ENCODE assay signal across 8 cellular contexts in genomic region chr1:202539583-202539982, GRCh38.
DNase-seq lines count a peak whose midpoint lies in the region; ATAC-seq, FAIRE-seq and TF ChIP-seq lines count a peak whose summit lies in the region.
"Not testable (repeated sequence)": the region's sequence is repeated elsewhere in the genome, so short reads cannot be mapped to it uniquely, and the experiment has no call there.

No MANE protein-coding gene starts in this region.

- dilution Hi-C loops in keratinocyte (cut with MboI; ENCODE audit: extremely low pct_ligation_motif_present, low sequenced_read_pairs), result not testable (repeated sequence)

- not testable (repeated sequence) for H3K9me3 ChIP-seq in AG04450 (ENCODE audit: control insufficient read depth, insufficient read depth, low read length); SJSA1 (replicated peaks); fibroblast of lung (ENCODE audit: control insufficient read depth, insufficient read depth, low read depth, low read length); keratinocyte (ENCODE audit: control insufficient read depth, low read depth, low read length); muscle layer of colon (ENCODE audit: low read length); gastrocnemius medialis; transverse colon

- H3K9me1 ChIP-seq in keratinocyte (ENCODE audit: control insufficient read depth, extremely low read depth, insufficient read depth, low read length), result not testable (repeated sequence)

- peak overlapping the region; percentile 94 for H3K4me2 ChIP-seq in fibroblast of lung (ENCODE audit: extremely low read depth, insufficient read depth, low read length)
- peak overlapping the region; percentile 98 for H3K4me2 ChIP-seq in keratinocyte (ENCODE audit: control insufficient read depth, extremely low read depth, insufficient read depth, low read depth, low read length)

- peak overlapping the region; percentile 70 for H3K4me3 Mint-ChIP-seq in chondrocyte (ENCODE audit: unreplicated experiment)

- H3K27ac Mint-ChIP-seq in chondrocyte (ENCODE audit: unreplicated experiment), result peak overlapping the region; percentile 89

- H4K20me1 ChIP-seq in fibroblast of lung (ENCODE audit: control insufficient read depth, extremely low read depth, insufficient read depth, low read length); keratinocyte (ENCODE audit: control insufficient read depth, extremely low read depth, insufficient read depth, low read length): not testable (repeated sequence)

- 48 to 51% methylated on average over 2 to 5 of the region's 5 CpGs for whole genome bisulfite sequencing in transverse colon (ENCODE audit: low coverage in 1 of 2), 2 donors

- intact Hi-C loops in gastrocnemius medialis (cut with DNase I; ENCODE audit: low total_unique reads); transverse colon (cut with DNase I; ENCODE audit: low total_unique reads): not testable (repeated sequence)

- peaks cover 46% of the 10 kb centered on the region for H3K4me1 Mint-ChIP-seq in chondrocyte (ENCODE audit: low read depth)

- not testable (repeated sequence) for ATAC-seq in gastrocnemius medialis

- not testable (repeated sequence) for H3K79me2 ChIP-seq in fibroblast of lung (ENCODE audit: control insufficient read depth, insufficient read depth, low read length); keratinocyte (ENCODE audit: control insufficient read depth, insufficient read depth, low read length)

- POLR2A ChIA-PET in AG04450 (lab: Yijun Ruan, JAX), result interaction anchor here (1.0 to 1.7 kb wide), 2 partner anchors 34 to 38 kb away, joined by 3 to 7 read pairs; no protein-coding TSS in a partner anchor

- H3K27ac ChIP-seq in AG04450 (ENCODE audit: low read depth, low read length), result peak overlapping the region; percentile 80
- H3K27ac ChIP-seq in SJSA1, result peak overlapping the region; percentile 75
- peak overlapping the region; percentile 84 for H3K27ac ChIP-seq in fibroblast of lung (ENCODE audit: insufficient read depth, low read length)
- H3K27ac ChIP-seq in keratinocyte (ENCODE audit: control insufficient read depth, insufficient read depth, low read length), result peak overlapping the region; percentile 59
- peak overlapping the region; percentile 85 for H3K27ac ChIP-seq in muscle layer of colon (ENCODE audit: low read depth, low read length)
- H3K27ac ChIP-seq in gastrocnemius medialis, result peak overlapping the region; percentile 62 to 75 (median 67)
- H3K27ac ChIP-seq in transverse colon, result peak overlapping the region; percentile 81 to 88 (median 86)

- peak overlapping the region; percentile 64 for H3K4me3 ChIP-seq in AG04450 (ENCODE audit: low read depth, low read length)
- H3K4me3 ChIP-seq in SJSA1, result peak overlapping the region; percentile 31
- peak overlapping the region; percentile 54 to 60 (median 58) for H3K4me3 ChIP-seq in fibroblast of lung (replicated peaks in 1 of 4; ENCODE audit: control extremely low read depth in 1 of 4, insufficient read depth in 1 of 4, low read depth in 3 of 4, low read length in 4 of 4)
- H3K4me3 ChIP-seq in keratinocyte (ENCODE audit: control insufficient read depth in 2 of 3, extremely low read depth in 1 of 3, insufficient read depth in 2 of 3, low read depth in 1 of 3, low read length in 3 of 3), result peak overlapping the region; percentile 23 to 67 (median 59)
- peak overlapping the region; percentile 73 to 76 for H3K4me3 ChIP-seq in muscle layer of colon (ENCODE audit: low read depth in 1 of 2, low read length in 2 of 2)
- H3K4me3 ChIP-seq in gastrocnemius medialis, result peak overlapping the region in 3 of 4 donors; percentile 1 to 38 (median 31)
- peak overlapping the region; percentile 12 to 51 (median 30) for H3K4me3 ChIP-seq in transverse colon

- not testable (repeated sequence) for H3K36me3 Mint-ChIP-seq in chondrocyte (ENCODE audit: low read depth)

- H3K9ac ChIP-seq in fibroblast of lung (ENCODE audit: insufficient read depth, low read length) (peak overlapping the region; percentile 65), keratinocyte (ENCODE audit: control insufficient read depth, extremely low read depth, insufficient read depth, low read length) (peak overlapping the region; percentile 75), muscle layer of colon (ENCODE audit: low read length) (peak overlapping the region; percentile 73)

- H3K9me3 Mint-ChIP-seq in chondrocyte (ENCODE audit: low read depth), result not testable (repeated sequence)

- not testable (repeated sequence) for TF ChIP-seq POLR2A in gastrocnemius medialis (IDR thresholded peaks at IDR 0.05); transverse colon (IDR thresholded peaks at IDR 0.05)

- not testable (repeated sequence) for DNase-seq in AG04450 (ENCODE audit: low read depth, low spot score); SJSA1 (ENCODE audit: low read depth in 1 of 2, low spot score in 2 of 2); chondrocyte (ENCODE audit: low spot score); fibroblast of lung (ENCODE audit: low read depth in 2 of 2); keratinocyte (ENCODE audit: low read depth, low spot score); gastrocnemius medialis; transverse colon

- TF ChIP-seq EP300 in transverse colon (IDR thresholded peaks at IDR 0.05; ENCODE audit: low read depth), result not testable (repeated sequence)

- H3K27me3 ChIP-seq in AG04450 (ENCODE audit: control insufficient read depth, insufficient read depth, low read length); SJSA1 (replicated peaks); fibroblast of lung (ENCODE audit: control insufficient read depth, insufficient read depth, low read length); keratinocyte (ENCODE audit: control insufficient read depth, extremely low read depth, insufficient read depth, low read length); muscle layer of colon (ENCODE audit: control insufficient read depth in 1 of 2, insufficient read depth in 2 of 2, low read length in 2 of 2); gastrocnemius medialis; transverse colon: not testable (repeated sequence)

- H3K4me1 ChIP-seq in SJSA1 (replicated peaks), result peaks cover 13% of the 10 kb centered on the region
- H3K4me1 ChIP-seq in fibroblast of lung (ENCODE audit: control insufficient read depth, extremely low read depth, insufficient read depth, low read length), result peaks cover 11% of the 10 kb centered on the region
- peaks cover 28% of the 10 kb centered on the region for H3K4me1 ChIP-seq in keratinocyte (ENCODE audit: control insufficient read depth, extremely low read depth, insufficient read depth, low read length)
- not testable (repeated sequence) for H3K4me1 ChIP-seq in muscle layer of colon (ENCODE audit: insufficient read depth, low read length)
- peaks cover 45 to 61% of the 10 kb centered on the region in 2 donors for H3K4me1 ChIP-seq in gastrocnemius medialis
- H3K4me1 ChIP-seq in transverse colon, result peaks cover 0 to 21% (median 9%) of the 10 kb centered on the region in 4 donors

- not testable (repeated sequence) for TF ChIP-seq CTCF in AG04450 (IDR thresholded peaks at IDR 0.05; ENCODE audit: low read depth, low read length); chondrocyte (IDR thresholded peaks at IDR 0.05); fibroblast of lung (conservative IDR thresholded peaks at IDR 0.05 in 1 of 2, IDR thresholded peaks at IDR 0.05 in 1 of 2; ENCODE audit: low read depth in 1 of 2, low read length in 2 of 2); keratinocyte (optimal IDR thresholded peaks at IDR 0.05 in 1 of 3, IDR thresholded peaks at IDR 0.05 in 1 of 3, conservative IDR thresholded peaks at IDR 0.05 in 1 of 3; ENCODE audit: extremely low read depth in 1 of 3, insufficient read depth in 2 of 3, low read length in 3 of 3); gastrocnemius medialis (IDR thresholded peaks at IDR 0.05 in 4 of 5, conservative IDR thresholded peaks at IDR 0.05 in 1 of 5); transverse colon (IDR thresholded peaks at IDR 0.05)

- H2AFZ ChIP-seq in fibroblast of lung (ENCODE audit: low read length), result peak overlapping the region; percentile 26
- H2AFZ ChIP-seq in keratinocyte (ENCODE audit: control insufficient read depth, low read length), result peak overlapping the region; percentile 39

- in situ Hi-C loops in gastrocnemius medialis (cut with MboI; ENCODE audit: low sequenced_read_pairs in 4 of 4); transverse colon (cut with MboI; ENCODE audit: low pct_ligation_motif_present in 1 of 4, low pct_unique_long_range_greater_than_20kb in 1 of 4, low sequenced_read_pairs in 3 of 4): not testable (repeated sequence)

- CTCF ChIA-PET in AG04450 (lab: Charles Lee), result interaction anchor here (1.3 to 1.9 kb wide), 2 partner anchors 32 to 61 kb away, joined by 4 to 5 read pairs; no protein-coding TSS in a partner anchor

- FAIRE-seq in keratinocyte (lab: Jason Lieb, UNC), result peak; percentile 74

- H3K27me3 Mint-ChIP-seq in chondrocyte (ENCODE audit: low read depth), result not testable (repeated sequence)

- not testable (repeated sequence) for H3K36me3 ChIP-seq in SJSA1; fibroblast of lung (ENCODE audit: control insufficient read depth, insufficient read depth, low read length); keratinocyte (ENCODE audit: control insufficient read depth in 2 of 2, extremely low read depth in 1 of 2, insufficient read depth in 2 of 2, low read length in 2 of 2); muscle layer of colon (ENCODE audit: insufficient read depth, low read length); gastrocnemius medialis; transverse colon
